In the genomic region with DNA sequence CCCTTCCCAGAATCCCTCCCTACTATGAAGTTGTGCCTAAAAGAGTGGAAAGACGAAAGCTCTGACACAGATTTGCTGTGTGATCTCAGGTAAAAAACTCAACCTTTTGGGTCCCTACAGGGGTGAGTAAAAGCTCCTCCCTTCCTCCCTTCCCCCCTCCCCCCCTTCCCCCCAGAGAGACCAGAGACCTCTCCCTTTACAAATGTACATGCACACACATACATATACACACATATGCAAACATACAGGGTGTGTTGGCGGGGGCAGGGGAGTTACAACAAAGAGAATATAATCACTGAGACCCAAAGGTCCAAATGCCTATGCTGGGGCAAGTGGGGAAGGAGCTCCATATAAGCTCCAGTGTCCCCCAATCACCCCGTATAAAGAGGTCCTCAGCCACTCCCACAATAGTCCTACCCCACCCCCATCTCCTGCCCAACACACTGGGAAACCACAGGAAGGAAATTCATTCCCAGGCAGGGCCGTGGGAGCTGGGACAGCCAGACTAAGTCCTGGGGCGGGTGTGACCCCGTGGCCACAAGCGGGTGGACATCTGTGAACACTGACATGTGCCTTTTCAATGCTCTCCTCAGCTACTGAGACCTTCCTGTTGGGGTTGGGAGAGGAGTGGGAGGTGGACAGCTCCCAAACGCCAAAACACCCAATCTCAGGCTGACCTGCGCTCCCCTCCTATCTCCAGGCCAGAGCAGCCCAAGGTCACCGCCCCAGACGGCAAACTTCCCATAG, we compare ENCODE assay signal across 8 cellular contexts. TPM values are rescaled to one million over a fixed set of nuclear protein-coding genes. Genes with fewer than 3 reads are reported as not detected.
A peak's percentile ranks its signal among the peaks of the same experiment; 100 is the strongest.
DNase-seq lines count a peak whose midpoint lies in the region; ATAC-seq lines count a peak whose summit lies in the region.

No MANE protein-coding gene starts in this region.

- ATAC-seq in HG02588 (IDR thresholded peaks at IDR 0.05; ENCODE audit: unreplicated experiment), result no peak
- ATAC-seq in GM18907 (IDR thresholded peaks at IDR 0.05; ENCODE audit: unreplicated experiment), result no peak

- no peak overlapping the region for H3K27ac Mint-ChIP-seq in T-helper 2 cell treated with Interferon-gamma antibody and Interleukin-4, amounts not matched to agents 5 μg/mL and 100 μg/mL, for 36 hours
- H3K27ac Mint-ChIP-seq in activated CD4-positive, alpha-beta memory T cell treated with anti-CD3 and anti-CD28 coated beads, Interleukin-2, amount 10 ng/mL, durations not matched to agents 7 days and 5 days, result no peak overlapping the region

- H3K36me3 Mint-ChIP-seq in T-helper 2 cell treated with Interferon-gamma antibody and Interleukin-4, amounts not matched to agents 5 μg/mL and 100 μg/mL, for 36 hours (ENCODE audit: low read depth), result peaks cover 9% of the 10 kb centered on the region
- H3K36me3 Mint-ChIP-seq in activated CD4-positive, alpha-beta memory T cell treated with anti-CD3 and anti-CD28 coated beads, Interleukin-2, amount 10 ng/mL, durations not matched to agents 7 days and 5 days (ENCODE audit: low read depth), result peaks cover 12% of the 10 kb centered on the region

- DNase-seq in T-helper 2 cell treated with Interferon-gamma antibody and Interleukin-4, amounts not matched to agents 5 μg/mL and 100 μg/mL, for 36 hours (ENCODE audit: low spot score), result no peak
- DNase-seq in T-helper 2 cell, result no peak
- no peak for DNase-seq in activated CD4-positive, alpha-beta memory T cell treated with anti-CD3 and anti-CD28 coated beads, Interleukin-2, amount 10 ng/mL, durations not matched to agents 7 days and 5 days
- DNase-seq in cardiac septum (ENCODE audit: low spot score), result peak; percentile 89
- DNase-seq in renal cortical epithelial cell (ENCODE audit: low read depth), result peak; percentile 44
- no peak for DNase-seq in inferior parietal cortex (ENCODE audit: extremely low spot score)

- H3K4me3 Mint-ChIP-seq in T-helper 2 cell treated with Interferon-gamma antibody and Interleukin-4, amounts not matched to agents 5 μg/mL and 100 μg/mL, for 36 hours, result peak overlapping the region; percentile 86
- peak overlapping the region; percentile 87 for H3K4me3 Mint-ChIP-seq in activated CD4-positive, alpha-beta memory T cell treated with anti-CD3 and anti-CD28 coated beads, Interleukin-2, amount 10 ng/mL, durations not matched to agents 7 days and 5 days

- no peaks in the 10 kb centered on the region for H3K9me3 Mint-ChIP-seq in T-helper 2 cell treated with Interferon-gamma antibody and Interleukin-4, amounts not matched to agents 5 μg/mL and 100 μg/mL, for 36 hours
- no peaks in the 10 kb centered on the region for H3K9me3 Mint-ChIP-seq in activated CD4-positive, alpha-beta memory T cell treated with anti-CD3 and anti-CD28 coated beads, Interleukin-2, amount 10 ng/mL, durations not matched to agents 7 days and 5 days

- intact Hi-C loops in cardiac septum (cut with DNase I), result no loop called here

- H3K27me3 Mint-ChIP-seq in T-helper 2 cell treated with Interferon-gamma antibody and Interleukin-4, amounts not matched to agents 5 μg/mL and 100 μg/mL, for 36 hours (ENCODE audit: low read depth), result no peaks in the 10 kb centered on the region
- no peaks in the 10 kb centered on the region for H3K27me3 Mint-ChIP-seq in activated CD4-positive, alpha-beta memory T cell treated with anti-CD3 and anti-CD28 coated beads, Interleukin-2, amount 10 ng/mL, durations not matched to agents 7 days and 5 days

- POLR2A ChIA-PET in activated CD4-positive, alpha-beta memory T cell treated with anti-CD3 and anti-CD28 coated beads, Interleukin-2, amount 10 ng/mL, durations not matched to agents 7 days and 5 days (lab: Charles Lee), result interaction anchor here (0.6 to 11.0 kb wide), 7 partner anchors 10 to 566 kb away, joined by 3 to 286 read pairs (median 7); partner anchors contain the start of gene NAXE

- CTCF ChIA-PET in activated CD4-positive, alpha-beta memory T cell treated with anti-CD3 and anti-CD28 coated beads, Interleukin-2, amount 10 ng/mL, durations not matched to agents 7 days and 5 days (lab: Charles Lee), result interaction anchor here (1.1 to 2.4 kb wide), 4 partner anchors 9 to 30 kb away, joined by 3 to 21 read pairs (median 4); no protein-coding TSS in a partner anchor

- H3K4me1 Mint-ChIP-seq in T-helper 2 cell treated with Interferon-gamma antibody and Interleukin-4, amounts not matched to agents 5 μg/mL and 100 μg/mL, for 36 hours (ENCODE audit: low read depth), result peaks cover 60% of the 10 kb centered on the region
- H3K4me1 Mint-ChIP-seq in activated CD4-positive, alpha-beta memory T cell treated with anti-CD3 and anti-CD28 coated beads, Interleukin-2, amount 10 ng/mL, durations not matched to agents 7 days and 5 days, result peaks cover 65% of the 10 kb centered on the region

RNA-seq across cellular contexts. Expression of gene MEF2D, which starts 2.0 kb away (rescaled TPM):
- total RNA-seq in activated CD4-positive, alpha-beta memory T cell treated with anti-CD3 and anti-CD28 coated beads, Interleukin-2, amount 10 ng/mL, durations not matched to agents 7 days and 5 days, result 10 to 100 TPM; 49.5 to 52.1 TPM
- total RNA-seq in cardiac septum (93.1 TPM), renal cortical epithelial cell (3.8 and 10.0 TPM in 2 replicates)

Comparison
In these comparisons a context has a peak if more than half of its experiments do, and no peak if none do; other contexts are left out.
1. DNase-seq: peak in cardiac septum (single experiment) and renal cortical epithelial cell (single experiment); none in T-helper 2 cell treated with Interferon-gamma antibody and Interleukin-4, amounts not matched to agents 5 μg/mL and 100 μg/mL, for 36 hours (single experiment), T-helper 2 cell (0 of 5), activated CD4-positive, alpha-beta memory T cell treated with anti-CD3 and anti-CD28 coated beads, Interleukin-2, amount 10 ng/mL, durations not matched to agents 7 days and 5 days (single experiment) and inferior parietal cortex (single experiment).